8 cellular contexts compared by ENCODE assay signal in the genomic region with DNA sequence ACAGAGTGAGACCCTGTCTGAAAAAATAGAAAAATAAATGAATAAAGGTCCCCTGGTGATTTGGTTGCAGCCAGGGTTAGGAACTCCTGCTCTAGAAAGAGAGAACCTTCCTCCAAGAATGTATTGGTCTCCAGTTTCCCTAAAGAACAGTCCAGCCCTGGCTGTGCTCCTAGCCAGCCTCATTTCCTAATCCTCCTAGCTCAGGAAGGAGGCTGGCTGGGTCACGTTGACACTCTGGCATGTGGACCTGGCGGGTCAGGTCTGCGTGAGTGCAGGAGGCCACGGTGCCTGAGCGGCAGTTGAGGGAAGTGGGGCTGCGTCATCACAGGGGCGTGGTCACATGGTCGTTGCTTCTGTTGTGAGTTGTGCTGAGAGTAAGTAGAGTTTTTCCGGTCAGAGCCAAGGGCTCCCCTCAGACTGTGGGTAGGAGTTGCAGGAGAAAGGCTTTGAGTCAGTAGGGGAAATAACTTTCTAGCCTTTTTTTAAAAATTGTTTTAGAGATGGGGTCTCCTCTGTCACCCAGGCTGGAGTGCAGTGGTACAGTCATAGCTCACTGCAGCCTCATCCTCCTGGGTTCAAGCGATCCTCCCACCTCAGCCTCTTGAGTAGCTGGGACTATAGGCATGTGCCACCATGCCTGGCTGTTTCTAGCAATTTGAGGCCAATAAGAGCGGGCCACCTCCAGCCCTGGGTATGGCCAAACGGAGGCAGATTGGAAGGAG.
DNase-seq lines count a peak whose midpoint lies in the region; ATAC-seq and TF ChIP-seq lines count a peak whose summit lies in the region.

No MANE protein-coding gene starts in this region.

- no peak overlapping the region for H2AFZ ChIP-seq in PC-9

- CTCF ChIA-PET in PC-9 (lab: Charles Lee): interaction anchor here (0.6 to 0.9 kb wide), 3 partner anchors 28 to 191 kb away, joined by 4 to 12 read pairs (median 5); no protein-coding TSS in a partner anchor

- POLR2A ChIA-PET in PC-9 (lab: Charles Lee; ENCODE audit: unreplicated experiment): interaction anchor here (0.5 kb wide), 1 partner anchor 422 kb away, joined by 3 read pairs; no protein-coding TSS in a partner anchor

- H3K27ac ChIP-seq in PC-9 (no peak overlapping the region), foreskin keratinocyte (no peak overlapping the region), uterus (peak overlapping the region; percentile 7 to 27)

- H4K20me1 ChIP-seq in PC-9 (ENCODE audit: insufficient read depth): no peaks in the 10 kb centered on the region; the same call in 1 of the 2 replicates

- H3K27me3 ChIP-seq in PC-9 (ENCODE audit: insufficient read depth, low read depth): no peaks in the 10 kb centered on the region
- H3K27me3 ChIP-seq in foreskin keratinocyte: peaks cover 9% of the 10 kb centered on the region
- no peaks in the 10 kb centered on the region for H3K27me3 ChIP-seq in uterus

- H3F3A ChIP-seq in PC-9 (ENCODE audit: insufficient read depth, low read depth): peaks cover 14% of the 10 kb centered on the region; the same call in 1 of the 2 replicates

- TF ChIP-seq CTCF in PC-9 (conservative IDR thresholded peaks at IDR 0.05) (no peak), foreskin keratinocyte (conservative IDR thresholded peaks at IDR 0.05) (no peak), uterus (IDR thresholded peaks at IDR 0.05) (peak in 2 of 4 experiments; percentile 4 to 14)

- H3K9me3 ChIP-seq in PC-9 (ENCODE audit: insufficient read depth, low read depth): no peaks in the 10 kb centered on the region
- H3K9me3 ChIP-seq in uterus: no peaks in the 10 kb centered on the region

- no peak overlapping the region for H3K4me3 ChIP-seq in PC-9
- no peak overlapping the region for H3K4me3 ChIP-seq in uterus

- BruUV-seq in PC-9 (replicated peaks; lab: Mats Ljungman, UMichigan): no TSS peak

- intact Hi-C loops in PC-9 (cut with micrococcal nuclease; ENCODE audit: unreplicated experiment): loop anchor here (10.0 kb wide), 1 partner anchor 89 kb away; no protein-coding TSS in a partner anchor
- intact Hi-C loops in uterus (cut with DNase I; ENCODE audit: low total_unique reads): no loop called here

- H3K36me3 ChIP-seq in PC-9 (ENCODE audit: low read depth): no peaks in the 10 kb centered on the region
- H3K36me3 ChIP-seq in uterus: no peaks in the 10 kb centered on the region

- peak; percentile 54 for ATAC-seq in HG02610 (IDR thresholded peaks at IDR 0.05; ENCODE audit: unreplicated experiment)
- ATAC-seq in foreskin keratinocyte: peak; percentile 73

- no peaks in the 10 kb centered on the region for H3K9me2 ChIP-seq in PC-9 (ENCODE audit: insufficient read depth)

- no peaks in the 10 kb centered on the region for H3K79me2 ChIP-seq in PC-9 (ENCODE audit: low read depth)

- peak; percentile 89 for DNase-seq in EL
- DNase-seq in PC-9: peak; percentile 83 to 88
- peak; percentile 44 to 57 for DNase-seq in activated T-helper 1 cell treated with anti-CD3 and anti-CD28 coated beads, Interleukin-2, amount 50 U/mL, for 16 hours (ENCODE audit: low read depth in 1 of 2, low spot score in 1 of 2)
- peak; percentile 38 to 56 for DNase-seq in foreskin keratinocyte
- DNase-seq in retina: peak; percentile 54
- peak; percentile 97 for DNase-seq in uterus
- no peak for DNase-seq in OCI-M2 (lab: John Stamatoyannopoulos, UW; ENCODE audit: unreplicated experiment)

- H3K4me1 ChIP-seq in PC-9 (replicated peaks; ENCODE audit: insufficient read depth): peaks cover 10% of the 10 kb centered on the region
- H3K4me1 ChIP-seq in foreskin keratinocyte: no peaks in the 10 kb centered on the region
- H3K4me1 ChIP-seq in uterus: peaks cover 10 to 11% of the 10 kb centered on the region in 2 donors

- TF ChIP-seq POLR2A in uterus (IDR thresholded peaks at IDR 0.05): no peak

- H3K4me2 ChIP-seq in PC-9: peak overlapping the region; percentile 35

Comparison
In these comparisons a context has a peak if more than half of its experiments do, and no peak if none do; other contexts are left out.
1. H3K27ac ChIP-seq: peak in uterus (2 of 2); none in PC-9 (single experiment) and foreskin keratinocyte (single experiment).